ENCODE assay signal across 20 cellular contexts in genomic region chr3:172946061-172946460, GRCh38.
"Had no signal": no experiment of that assay in that cellular context is flagged by ENCODE, and none has a peak within 500 bp of the region (broad histone marks: within the 10 kb centered on the region; RNA-seq: fewer than 3 reads in every experiment).

No MANE protein-coding gene starts in this region.

- H3K36me3 Mint-ChIP-seq: naive thymus-derived CD8-positive, alpha-beta T cell; stimulated activated naive B cell treated with anti-CD40 and anti-IgM and Interleukin-4, amounts not matched to agents 10 μg/mL and 1 μg/mL and 100 μg/mL, for 72 hours; type B pancreatic cell had no signal

- H3K27ac Mint-ChIP-seq: dendritic cell treated with granulocyte-macrophage colony-stimulating factor and Interleukin-4, amounts not matched to agents 40 ng/mL and 50 ng/mL, for 4 days; effector memory CD8-positive, alpha-beta T cell; naive thymus-derived CD8-positive, alpha-beta T cell; stimulated activated naive B cell treated with anti-CD40 and anti-IgM and Interleukin-4, amounts not matched to agents 10 μg/mL and 1 μg/mL and 100 μg/mL, for 72 hours; type B pancreatic cell had no signal

- DNase-seq: effector memory CD8-positive, alpha-beta T cell; esophagus squamous epithelium; foreskin melanocyte; heart right ventricle; hypothalamus; kidney glomerular epithelial cell; mammary epithelial cell; mucosa of descending colon; naive thymus-derived CD8-positive, alpha-beta T cell; posterior cingulate gyrus; sigmoid colon; stimulated activated CD4-positive, alpha-beta T cell treated with anti-CD3 and anti-CD28 coated beads, Interleukin-2, amount 100 ng/mL, for 24 hours; stimulated activated CD4-positive, alpha-beta T cell treated with anti-CD3 and anti-CD28 coated beads, Interleukin-4, amount 100 ng/mL, for 4 hours; stimulated activated naive B cell treated with anti-CD40 and anti-IgM and Interleukin-4, amounts not matched to agents 10 μg/mL and 1 μg/mL and 100 μg/mL, for 72 hours; uterus had no signal

- H3K9me3 ChIP-seq: esophagus squamous epithelium, mucosa of descending colon, right atrium auricular region, sigmoid colon, uterus had no signal

- H3K4me1 Mint-ChIP-seq: naive thymus-derived CD8-positive, alpha-beta T cell; stimulated activated naive B cell treated with anti-CD40 and anti-IgM and Interleukin-4, amounts not matched to agents 10 μg/mL and 1 μg/mL and 100 μg/mL, for 72 hours had no signal

- H3K4me3 Mint-ChIP-seq: dendritic cell treated with granulocyte-macrophage colony-stimulating factor and Interleukin-4, amounts not matched to agents 40 ng/mL and 50 ng/mL, for 4 days; effector memory CD8-positive, alpha-beta T cell; naive thymus-derived CD8-positive, alpha-beta T cell; stimulated activated naive B cell treated with anti-CD40 and anti-IgM and Interleukin-4, amounts not matched to agents 10 μg/mL and 1 μg/mL and 100 μg/mL, for 72 hours; type B pancreatic cell had no signal

- H3K27ac ChIP-seq: epithelial cell of prostate, esophagus squamous epithelium, heart right ventricle, right atrium auricular region, sigmoid colon, skin epidermis, uterus had no signal

- H3K27me3 ChIP-seq: esophagus squamous epithelium, heart right ventricle, right atrium auricular region, sigmoid colon, uterus had no signal

- H3K9me3 Mint-ChIP-seq: effector memory CD8-positive, alpha-beta T cell; type B pancreatic cell had no signal

- H3K36me3 ChIP-seq: esophagus squamous epithelium, heart right ventricle, right atrium auricular region, sigmoid colon, uterus had no signal

- H3K4me3 ChIP-seq: esophagus squamous epithelium, heart right ventricle, mucosa of descending colon, right atrium auricular region, sigmoid colon, skin epidermis, uterus had no signal

- ATAC-seq: effector memory CD8-positive, alpha-beta T cell; heart right ventricle; mucosa of descending colon; naive thymus-derived CD8-positive, alpha-beta T cell; stimulated activated naive B cell treated with anti-CD40 and anti-IgM and Interleukin-4, amounts not matched to agents 10 μg/mL and 1 μg/mL and 100 μg/mL, for 72 hours had no signal

- H3K27me3 Mint-ChIP-seq: dendritic cell treated with granulocyte-macrophage colony-stimulating factor and Interleukin-4, amounts not matched to agents 40 ng/mL and 50 ng/mL, for 4 days; effector memory CD8-positive, alpha-beta T cell; stimulated activated naive B cell treated with anti-CD40 and anti-IgM and Interleukin-4, amounts not matched to agents 10 μg/mL and 1 μg/mL and 100 μg/mL, for 72 hours; type B pancreatic cell had no signal

- H3K4me1 ChIP-seq: esophagus squamous epithelium, heart right ventricle, right atrium auricular region, sigmoid colon, uterus had no signal
